Comparison of ENCODE assay signal across 8 cellular contexts in genomic region chr1:6491076-6491449, GRCh38. TPM values are rescaled to one million over a fixed set of nuclear protein-coding genes. Genes with fewer than 3 reads are reported as not detected.
A peak's percentile ranks its signal among the peaks of the same experiment; 100 is the strongest.
DNase-seq lines count a peak whose midpoint lies in the region; ATAC-seq and TF ChIP-seq lines count a peak whose summit lies in the region.

No MANE protein-coding gene starts in this region.

- H3K4me1 ChIP-seq in GM23248 (ENCODE audit: insufficient read depth) (peaks cover 16% of the 10 kb centered on the region), skeletal muscle satellite cell (ENCODE audit: control insufficient read depth, insufficient read depth, low read length) (peaks cover 30% of the 10 kb centered on the region)

- CTCF ChIA-PET in WTC11 (lab: Charles Lee): interaction anchor here (0.7 to 10.3 kb wide), 16 partner anchors 10 to 155 kb away, joined by 3 to 179 read pairs (median 6); partner anchors contain the start of genes NOL9, TNFRSF25 and ZBTB48

- H3K4me3 ChIP-seq in GM23248 (peak overlapping the region; percentile 85), skeletal muscle satellite cell (ENCODE audit: low read length) (peak overlapping the region; percentile 79)

- no peaks in the 10 kb centered on the region for H3K9me3 Mint-ChIP-seq in WTC11
- peaks cover 1% of the 10 kb centered on the region for H3K9me3 Mint-ChIP-seq in glutamatergic neuron (ENCODE audit: unreplicated experiment)

- no peaks in the 10 kb centered on the region for H3K9me3 ChIP-seq in GM23248 (ENCODE audit: low read depth)
- no peaks in the 10 kb centered on the region for H3K9me3 ChIP-seq in skeletal muscle satellite cell (replicated peaks; ENCODE audit: low read length)

- H3K27me3 Mint-ChIP-seq in WTC11 (ENCODE audit: low read depth) (peaks cover 7% of the 10 kb centered on the region; the same call in 1 of the 2 replicates), glutamatergic neuron (ENCODE audit: unreplicated experiment) (peaks cover 3% of the 10 kb centered on the region)

- POLR2A ChIA-PET in WTC11 (lab: Charles Lee): interaction anchor here (0.8 to 1.0 kb wide), 2 partner anchors 89 to 1151 kb away, joined by 3 to 4 read pairs; partner anchors contain the start of gene ZBTB48

- H3F3A ChIP-seq in GM23248 (ENCODE audit: insufficient read depth): peaks cover 15% of the 10 kb centered on the region; the same call in 1 of the 2 replicates

- H3K27me3 ChIP-seq in GM23248 (replicated peaks; ENCODE audit: insufficient read depth) (no peaks in the 10 kb centered on the region), skeletal muscle satellite cell (ENCODE audit: control insufficient read depth, insufficient read depth, low read length) (no peaks in the 10 kb centered on the region)

- H3K9ac ChIP-seq in GM23248: peak overlapping the region; percentile 70
- H3K9ac ChIP-seq in skeletal muscle satellite cell (ENCODE audit: low read depth, low read length): peak overlapping the region; percentile 79

- H3K36me3 Mint-ChIP-seq in WTC11: no peaks in the 10 kb centered on the region
- H3K36me3 Mint-ChIP-seq in glutamatergic neuron (ENCODE audit: unreplicated experiment): no peaks in the 10 kb centered on the region

- no peaks in the 10 kb centered on the region for H3K79me2 ChIP-seq in GM23248 (ENCODE audit: insufficient read depth)

- no peaks in the 10 kb centered on the region for H4K20me1 ChIP-seq in GM23248 (ENCODE audit: insufficient read depth)

- no peaks in the 10 kb centered on the region for H3K9me2 ChIP-seq in GM23248 (ENCODE audit: insufficient read depth)

- H2AFZ ChIP-seq in GM23248: peak overlapping the region; percentile 97

- H3K4me1 Mint-ChIP-seq in WTC11 (peaks cover 36% of the 10 kb centered on the region), glutamatergic neuron (ENCODE audit: low read depth, unreplicated experiment) (peaks cover 21% of the 10 kb centered on the region)

- H3K27ac Mint-ChIP-seq in WTC11 (peak overlapping the region; percentile 77), glutamatergic neuron (ENCODE audit: unreplicated experiment) (no peak overlapping the region)

- 87 to 90% methylated on average over 6 of the region's 6 CpGs for WGBS in GM23248 (ENCODE audit: low coverage in 1 of 2, low lambda C conversion rate in 2 of 2, missing lambda C conversion rate in 2 of 2), 2 experiments

- no peak for ATAC-seq in WTC11

- H3K4me2 ChIP-seq in GM23248 (ENCODE audit: unreplicated experiment) (peak overlapping the region; percentile 92), skeletal muscle satellite cell (ENCODE audit: low read length) (peak overlapping the region; percentile 99)

- no peak for TF ChIP-seq CTCF in WTC11 (IDR thresholded peaks at IDR 0.05)
- TF ChIP-seq CTCF in glutamatergic neuron (IDR thresholded peaks at IDR 0.05; ENCODE audit: partially characterized antibody, unreplicated experiment): no peak

- H3K4me3 Mint-ChIP-seq in WTC11: peak overlapping the region; percentile 77
- peak overlapping the region; percentile 78 for H3K4me3 Mint-ChIP-seq in glutamatergic neuron (ENCODE audit: unreplicated experiment)

- DNase-seq in GM23248 (no peak), WTC11 (ENCODE audit: low spot score) (no peak), glutamatergic neuron (no peak), NCI-H2081 treated with DMSO at 0.1 percent for 48 hours (lab: John Stamatoyannopoulos, UW) (no peak), HuH-7 (ENCODE audit: low spot score) (no peak), dedifferentiated amniotic fluid mesenchymal stem cell (ENCODE audit: extremely low spot score) (no peak)
- DNase-seq in activated CD8-positive, alpha-beta memory T cell treated with anti-CD3 and anti-CD28 coated beads, Interleukin-2, amount 50 U/mL, for 48 hours: no peak

- H3K27ac ChIP-seq in GM23248: peak overlapping the region; percentile 76

- in situ Hi-C loops in GM23248 (cut with MboI): no loop called here

- no peaks in the 10 kb centered on the region for H3K36me3 ChIP-seq in GM23248 (ENCODE audit: low read depth)
- H3K36me3 ChIP-seq in skeletal muscle satellite cell (ENCODE audit: insufficient read depth, low read length): no peaks in the 10 kb centered on the region

TF ChIP-seq in WTC11, 78 proteins besides CTCF, POLR2A, EP300 and RAD21:
- TF ChIP-seq GTF2I (CRISPR knock-in tag; conservative IDR thresholded peaks at IDR 0.05) (no peak), FOXP1 (CRISPR knock-in tag; IDR thresholded peaks at IDR 0.05; ENCODE audit: borderline replicate concordance) (0 out of 2 replicates have a peak, but pooled peaks have one; percentile 5)

RNA-seq across cellular contexts. Expression of gene PLEKHG5, which starts 0.4 kb away (rescaled TPM):
- total RNA-seq in GM23248 (2014; rRNA removed; shearing (Covaris generic)): 7.0 and 7.6 TPM in 2 replicates
- 2.0 and 2.8 TPM in 2 replicates for polyA plus RNA-seq in GM23248 (2016; fragmentation: Nextera tagmentation; extraction: Ambion mirVana)
- total RNA-seq in WTC11 (2021) (27.5 to 32.0 TPM (median 30.8 TPM) in 3 replicates), glutamatergic neuron (ENCODE audit: unreplicated experiment) (53.0 TPM)
- total RNA-seq in skeletal muscle satellite cell (2012; rRNA removed): 6.3 and 12.7 TPM in 2 replicates

RNA-seq across cellular contexts. Expression of gene TNFRSF25, which starts 25.1 kb away (rescaled TPM):
- total RNA-seq in GM23248 (2014; rRNA removed; shearing (Covaris generic)): 5.6 and 12.1 TPM in 2 replicates
- polyA plus RNA-seq in GM23248 (2016; fragmentation: Nextera tagmentation; extraction: Ambion mirVana): 2.5 and 3.1 TPM in 2 replicates
- 19.5 to 26.1 TPM (median 22.6 TPM) in 3 replicates for total RNA-seq in WTC11 (2021)
- total RNA-seq in glutamatergic neuron (ENCODE audit: unreplicated experiment): 47.5 TPM
- total RNA-seq in skeletal muscle satellite cell (2012; rRNA removed): 1.3 TPM in 2 replicates
